In genomic region chr16:22357635-22357971, GRCh38 we compare ENCODE assay signal across 10 cellular contexts. TPM values are rescaled to one million over a fixed set of nuclear protein-coding genes. Genes with fewer than 3 reads are reported as not detected.
DNase-seq lines count a peak whose midpoint lies in the region; ATAC-seq and TF ChIP-seq lines count a peak whose summit lies in the region.
"Had no signal": no experiment of that assay in that cellular context is flagged by ENCODE, and none has a peak within 500 bp of the region (broad histone marks: within the 10 kb centered on the region; RNA-seq: fewer than 3 reads in every experiment).

No MANE protein-coding gene starts in this region.

- ATAC-seq in GM18502 (IDR thresholded peaks at IDR 0.05; ENCODE audit: poor library complexity, unreplicated experiment) (peak; percentile 66), GM21723 (IDR thresholded peaks at IDR 0.05; ENCODE audit: unreplicated experiment) (peak; percentile 63), left lung (no peak)

- TF ChIP-seq CTCF in SU-DHL-6 (IDR thresholded peaks at IDR 0.05; ENCODE audit: insufficient read depth, low read length, poor library complexity, severe bottlenecking) (no peak), left lung (IDR thresholded peaks at IDR 0.05) (no peak)

- H3K4me2 ChIP-seq in SU-DHL-6 (ENCODE audit: low read depth, low read length, poor library complexity, severe bottlenecking): peak overlapping the region; percentile 22

- H3K9me2 ChIP-seq in SU-DHL-6 (replicated peaks; ENCODE audit: insufficient read depth, low read length): no peaks in the 10 kb centered on the region

- H3K27me3 ChIP-seq in SU-DHL-6 (ENCODE audit: low read length): no peaks in the 10 kb centered on the region
- no peaks in the 10 kb centered on the region for H3K27me3 ChIP-seq in muscle layer of duodenum (ENCODE audit: low read depth, low read length)
- H3K27me3 ChIP-seq in left lung: no peaks in the 10 kb centered on the region

- intact Hi-C loops in left lung (cut with DNase I): no loop called here

- H3K9ac ChIP-seq in SU-DHL-6 (ENCODE audit: low read length): no peak overlapping the region

- H3K4me1 ChIP-seq in muscle layer of duodenum (ENCODE audit: control insufficient read depth in 1 of 2, insufficient read depth in 2 of 2, low read length in 2 of 2) (peaks cover 15 to 18% of the 10 kb centered on the region in 2 donors), left lung (peaks cover 16 to 33% of the 10 kb centered on the region in 2 donors)

- H3F3A ChIP-seq in SU-DHL-6 (ENCODE audit: insufficient read depth): no peaks in the 10 kb centered on the region

- H3K4me3 ChIP-seq in SU-DHL-6 (ENCODE audit: insufficient read depth, low read length, poor library complexity, severe bottlenecking) (no peak overlapping the region), muscle layer of duodenum (ENCODE audit: low read depth in 1 of 2, low read length in 2 of 2) (no peak overlapping the region), left lung (no peak overlapping the region)

- H3K9me3 ChIP-seq in SU-DHL-6 (ENCODE audit: insufficient read depth, low read length): no peaks in the 10 kb centered on the region
- H3K9me3 ChIP-seq in muscle layer of duodenum (ENCODE audit: control insufficient read depth in 1 of 2, low read length in 2 of 2): no peaks in the 10 kb centered on the region
- no peaks in the 10 kb centered on the region for H3K9me3 ChIP-seq in left lung

- H3K27ac ChIP-seq in SU-DHL-6 (ENCODE audit: low read depth, low read length) (peak overlapping the region; percentile 50), muscle layer of duodenum (ENCODE audit: low read length) (peak overlapping the region; percentile 40), left lung (peak overlapping the region in 1 of 2 donors; percentile 34)

- peaks cover 15% of the 10 kb centered on the region for H3K79me2 ChIP-seq in SU-DHL-6 (ENCODE audit: insufficient read depth, low read length)

- H2AFZ ChIP-seq in SU-DHL-6 (ENCODE audit: low read depth, low read length, severe bottlenecking): no peak overlapping the region

- DNase-seq in D341Med (ENCODE audit: low spot score): no peak
- DNase-seq in left lung: no peak
- no peak for DNase-seq in inferior parietal cortex (ENCODE audit: extremely low spot score)
- DNase-seq in stimulated activated CD4-positive, alpha-beta T cell treated with anti-CD3 and anti-CD28 coated beads, Interleukin-15, amount 100 ng/mL, for 24 hours: no peak
- DNase-seq: EL; stimulated activated CD4-positive, alpha-beta T cell treated with anti-CD3 and anti-CD28 coated beads, Interleukin-1b, Interleukin-23, amount 100 ng/mL, for 48 hours had no signal

- H3K36me3 ChIP-seq in SU-DHL-6 (ENCODE audit: low read length) (peaks cover 3% of the 10 kb centered on the region; the same call in 1 of the 2 replicates), muscle layer of duodenum (ENCODE audit: control insufficient read depth in 1 of 2, insufficient read depth in 2 of 2, low read length in 2 of 2) (peaks cover 4 to 7% of the 10 kb centered on the region in 2 donors), left lung (peaks cover 0 to 7% of the 10 kb centered on the region in 2 donors)

- no peaks in the 10 kb centered on the region for H4K20me1 ChIP-seq in SU-DHL-6 (ENCODE audit: low read depth, low read length)

RNA-seq across cellular contexts. Expression of gene CDR2, which starts 16.8 kb away (rescaled TPM):
- total RNA-seq in left lung: 10 to 100 TPM; 17.3 to 18.7 TPM
